ENCODE assay signal across 22 cellular contexts in the genomic region with DNA sequence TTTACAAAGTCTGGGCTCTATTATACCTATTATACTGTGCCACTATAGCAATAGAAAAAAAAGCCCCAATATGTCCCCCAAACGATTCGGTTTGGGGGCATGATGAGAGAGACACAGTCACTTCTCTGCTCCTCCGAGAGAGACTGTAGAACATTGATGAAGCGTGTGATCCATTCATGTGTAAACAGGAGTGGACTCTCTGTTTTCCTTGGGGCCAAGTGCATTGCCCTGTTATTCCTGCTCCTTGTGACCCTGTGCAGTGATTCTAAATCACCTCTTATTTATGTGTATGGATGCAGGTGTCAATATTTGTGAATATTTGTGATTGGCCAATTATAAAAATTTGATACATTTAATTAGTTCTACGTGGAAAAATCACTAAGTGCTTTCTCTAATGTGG. TPM values are rescaled to one million over a fixed set of nuclear protein-coding genes. Genes with fewer than 3 reads are reported as not detected.
A peak's percentile ranks its signal among the peaks of the same experiment; 100 is the strongest.
DNase-seq lines count a peak whose midpoint lies in the region; ATAC-seq and TF ChIP-seq lines count a peak whose summit lies in the region.
"Had no signal": no experiment of that assay in that cellular context is flagged by ENCODE, and none has a peak within 500 bp of the region (broad histone marks: within the 10 kb centered on the region; RNA-seq: fewer than 3 reads in every experiment).

No MANE protein-coding gene starts in this region.

- H3K79me2 ChIP-seq in MM.1S (ENCODE audit: low read length) (no peaks in the 10 kb centered on the region), osteoblast (ENCODE audit: insufficient read depth, low read length) (no peaks in the 10 kb centered on the region)

- no peaks in the 10 kb centered on the region for H4K20me1 ChIP-seq in MM.1S (ENCODE audit: insufficient read depth, low read length)
- no peaks in the 10 kb centered on the region for H4K20me1 ChIP-seq in osteoblast (ENCODE audit: insufficient read depth, low read length)
- H4K20me1 ChIP-seq: BLaER1 had no signal

- TF ChIP-seq CTCF in MM.1S (IDR thresholded peaks at IDR 0.05; ENCODE audit: low read length) (no peak), osteoblast (IDR thresholded peaks at IDR 0.05; ENCODE audit: extremely low read depth, low read depth, low read length) (no peak)

- H3K36me3 ChIP-seq in MM.1S (replicated peaks; ENCODE audit: insufficient read depth, low read length): no peaks in the 10 kb centered on the region
- H3K36me3 ChIP-seq in osteoblast (ENCODE audit: insufficient read depth, low read length): no peaks in the 10 kb centered on the region
- H3K36me3 ChIP-seq: BLaER1 had no signal

- ATAC-seq in HG03442 (IDR thresholded peaks at IDR 0.05; ENCODE audit: unreplicated experiment) (no peak), HG02870 (IDR thresholded peaks at IDR 0.05; ENCODE audit: unreplicated experiment) (no peak)
- ATAC-seq: CD8-positive, alpha-beta T cell; GM12878 had no signal

- H3K9me2 ChIP-seq in MM.1S (replicated peaks; ENCODE audit: insufficient read depth, low read length): no peaks in the 10 kb centered on the region

- H3K4me2 ChIP-seq in MM.1S (ENCODE audit: low read depth, low read length): 0 out of 2 replicates have a peak overlapping the region, but pooled peaks have one; percentile 5
- H3K4me2 ChIP-seq in osteoblast (ENCODE audit: insufficient read depth, low read length): no peak overlapping the region
- H3K4me2 ChIP-seq: BLaER1 had no signal

- H3K9ac ChIP-seq in MM.1S (ENCODE audit: low read length): no peak overlapping the region
- H3K9ac ChIP-seq: BLaER1 had no signal

- peak; percentile 5 for DNase-seq in D341Med (ENCODE audit: low spot score)
- no peak for DNase-seq in MM.1S
- DNase-seq in left kidney (ENCODE audit: low read depth, low spot score): peak; percentile 51
- DNase-seq in osteoblast (ENCODE audit: insufficient read length, low spot score, missing footprints): peak; percentile 46
- no peak for DNase-seq in NCI-H524 treated with DMSO at 0.1 percent for 48 hours (lab: John Stamatoyannopoulos, UW)
- DNase-seq in hippocampal formation (lab: John Stamatoyannopoulos, UW): no peak
- DNase-seq: 8988T; Calu3; CD8-positive, alpha-beta T cell; DMS 273 treated with DMSO at 0.1 percent for 48 hours; DMS53; DND-41; EL; HCEC 1CT had no signal

- no peaks in the 10 kb centered on the region for H3K4me1 ChIP-seq in MM.1S (ENCODE audit: low read length)
- H3K4me1 ChIP-seq in osteoblast (ENCODE audit: insufficient read depth, low read length): no peaks in the 10 kb centered on the region
- H3K4me1 ChIP-seq: BLaER1 had no signal

- peak overlapping the region; percentile 14; the same call in 1 of the 2 replicates for H3K27ac ChIP-seq in MM.1S (ENCODE audit: low read length)
- no peak overlapping the region for H3K27ac ChIP-seq in osteoblast (ENCODE audit: low read depth, low read length)
- H3K27ac ChIP-seq: BLaER1 had no signal

- H3K4me3 ChIP-seq in MM.1S (ENCODE audit: low read length): no peak overlapping the region
- H3K4me3 ChIP-seq in osteoblast (ENCODE audit: insufficient read depth, low read length): no peak overlapping the region
- H3K4me3 ChIP-seq: BLaER1, GM12878 had no signal

- H2AFZ ChIP-seq in MM.1S (ENCODE audit: low read length) (peak overlapping the region; percentile 30; the same call in 1 of the 2 replicates), osteoblast (ENCODE audit: low read length) (no peak overlapping the region)

- H3K9me3 ChIP-seq in MM.1S (replicated peaks; ENCODE audit: insufficient read depth, low read length): no peaks in the 10 kb centered on the region
- H3K9me3 ChIP-seq in osteoblast (ENCODE audit: low read depth, low read length): no peaks in the 10 kb centered on the region
- H3K9me3 ChIP-seq: BLaER1 had no signal

- peaks cover 71% of the 10 kb centered on the region for H3K27me3 ChIP-seq in MM.1S (replicated peaks; ENCODE audit: insufficient read depth, low read length)
- peaks cover 33% of the 10 kb centered on the region for H3K27me3 ChIP-seq in osteoblast (ENCODE audit: insufficient read depth, low read length)
- H3K27me3 ChIP-seq: BLaER1 had no signal

- H3F3A ChIP-seq in MM.1S (ENCODE audit: insufficient read depth, low read length): no peaks in the 10 kb centered on the region

RNA-seq across cellular contexts. Expression of gene F10, which starts 17.0 kb away (rescaled TPM):
- total RNA-seq in osteoblast: 0.29 TPM in 1 of 2 replicates, not detected in the other
- total RNA-seq: A673; Calu3; CD8-positive, alpha-beta T cell; G401; GM12878; HT-29 had no signal

RNA-seq across cellular contexts. Expression of gene PROZ, which starts 18.9 kb away (rescaled TPM):
- total RNA-seq in osteoblast: not detected in 2 replicates
- total RNA-seq: A673; Calu3; CD8-positive, alpha-beta T cell; G401; GM12878; H1; HT-29 had no signal

RNA-seq across cellular contexts. Expression of gene F7, which starts 34.0 kb away (rescaled TPM):
- total RNA-seq in osteoblast: under 0.01 TPM in 1 of 2 replicates, not detected in the other
- total RNA-seq: A673; Calu3; CD8-positive, alpha-beta T cell; G401; GM12878; HT-29 had no signal

Comparison
In these comparisons a context has a peak if more than half of its experiments do, and no peak if none do; other contexts are left out.
1. DNase-seq: peak in D341Med (single experiment), left kidney (single experiment) and osteoblast (single experiment); none in MM.1S (single experiment), NCI-H524 treated with DMSO at 0.1 percent for 48 hours (single experiment) and hippocampal formation (0 of 2).